In the genomic region with DNA sequence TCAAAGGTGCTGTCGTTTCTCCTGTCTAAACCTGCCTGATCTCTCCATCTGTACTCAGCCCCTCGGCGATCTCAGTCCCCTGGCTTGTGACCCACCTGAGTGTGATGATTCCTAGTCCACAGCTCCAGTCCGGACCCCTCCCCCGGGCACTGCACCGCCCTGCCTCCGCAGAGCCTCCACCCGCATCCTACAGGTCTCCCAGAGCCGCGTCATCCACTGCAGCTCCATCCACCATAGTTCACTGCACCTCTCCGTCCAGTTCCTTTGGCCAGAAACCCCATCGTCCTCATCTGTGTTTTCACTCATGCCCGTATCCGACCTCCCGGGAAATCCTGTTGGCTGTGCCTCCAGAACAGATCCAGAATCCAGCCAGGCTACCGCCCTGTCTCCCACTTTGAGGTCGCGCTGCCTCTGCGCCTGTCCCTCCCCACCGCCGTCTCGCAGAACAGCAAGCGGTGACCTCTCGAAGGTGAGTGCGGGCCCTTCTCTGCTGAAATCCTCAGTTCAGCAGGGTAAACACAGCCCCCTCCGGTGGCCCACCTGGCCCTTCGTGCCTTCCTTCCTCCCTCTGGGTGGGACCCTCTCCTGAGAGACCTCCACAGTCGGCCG, we compare ENCODE assay signal across 16 cellular contexts. TPM values are rescaled to one million over a fixed set of nuclear protein-coding genes. Genes with fewer than 3 reads are reported as not detected.
DNase-seq lines count a peak whose midpoint lies in the region; ATAC-seq and TF ChIP-seq lines count a peak whose summit lies in the region.
"Had no signal": no experiment of that assay in that cellular context is flagged by ENCODE, and none has a peak within 500 bp of the region (broad histone marks: within the 10 kb centered on the region; RNA-seq: fewer than 3 reads in every experiment).

No MANE protein-coding gene starts in this region.

- peaks cover 14% of the 10 kb centered on the region for H4K20me1 ChIP-seq in neural progenitor cell (ENCODE audit: low read depth)

- intact Hi-C loops in left ventricle myocardium inferior (cut with micrococcal nuclease) = no loop called here

- H3K27ac Mint-ChIP-seq in neural progenitor cell = peak overlapping the region; percentile 50
- H3K27ac Mint-ChIP-seq: B cell; CD4-positive, alpha-beta T cell had no signal

- H3K9ac ChIP-seq in neural progenitor cell = no peak overlapping the region

- no peak overlapping the region for H3K4me2 ChIP-seq in neural progenitor cell

- peaks cover 35% of the 10 kb centered on the region for H3K36me3 Mint-ChIP-seq in neural progenitor cell

- peak overlapping the region; percentile 32 for H3K4me3 ChIP-seq in left ventricle myocardium inferior
- no peak overlapping the region for H3K4me3 ChIP-seq in right atrium auricular region
- no peak overlapping the region for H3K4me3 ChIP-seq in WERI-Rb-1 (ENCODE audit: low read depth, low read length)
- no peak overlapping the region for H3K4me3 ChIP-seq in neural progenitor cell
- H3K4me3 ChIP-seq: HAP-1, K562 had no signal

- H3K4me3 Mint-ChIP-seq in neural progenitor cell = no peak overlapping the region
- H3K4me3 Mint-ChIP-seq: B cell; CD4-positive, alpha-beta T cell had no signal

- peaks cover 16% of the 10 kb centered on the region for H3K79me2 ChIP-seq in neural progenitor cell (ENCODE audit: low read depth)

- DNase-seq in left ventricle myocardium inferior (no peak), right atrium auricular region (ENCODE audit: low spot score) (no peak), WERI-Rb-1 (no peak), neural progenitor cell (ENCODE audit: low spot score) (no peak), germinal center (ENCODE audit: low spot score) (no peak), AG08396 (ENCODE audit: low spot score) (no peak)
- DNase-seq: ACHN; C1 segment of cervical spinal cord; CD4-positive, alpha-beta T cell; DMS79 treated with DMSO at 0.1 percent for 48 hours; EL; GOT3 had no signal

- H3K4me1 ChIP-seq in left ventricle myocardium inferior = no peaks in the 10 kb centered on the region
- no peaks in the 10 kb centered on the region for H3K4me1 ChIP-seq in right atrium auricular region
- no peaks in the 10 kb centered on the region for H3K4me1 ChIP-seq in neural progenitor cell
- H3K4me1 ChIP-seq: HAP-1 had no signal

- H2AFZ ChIP-seq in neural progenitor cell (replicated peaks) = no peak overlapping the region

- no peak for TF ChIP-seq CTCF in left ventricle myocardium inferior (IDR thresholded peaks at IDR 0.05; ENCODE audit: borderline replicate concordance)
- TF ChIP-seq CTCF in right atrium auricular region (IDR thresholded peaks at IDR 0.05) = no peak
- 0 out of 2 replicates have a peak, but pooled peaks have one; percentile 20 for TF ChIP-seq CTCF in WERI-Rb-1 (IDR thresholded peaks at IDR 0.05; ENCODE audit: low read depth, low read length)
- TF ChIP-seq CTCF in neural progenitor cell (IDR thresholded peaks at IDR 0.05) = no peak

- H3K27me3 Mint-ChIP-seq in neural progenitor cell (ENCODE audit: insufficient read depth, low read depth) = peaks cover 5% of the 10 kb centered on the region

- peaks cover 2% of the 10 kb centered on the region for H3K9me3 Mint-ChIP-seq in neural progenitor cell
- H3K9me3 Mint-ChIP-seq: CD4-positive, alpha-beta T cell had no signal

- H3K4me1 Mint-ChIP-seq in neural progenitor cell = peaks cover 2% of the 10 kb centered on the region

- H3K27me3 ChIP-seq in left ventricle myocardium inferior (ENCODE audit: low read depth) (peaks cover 53% of the 10 kb centered on the region), right atrium auricular region (no peaks in the 10 kb centered on the region), WERI-Rb-1 (ENCODE audit: insufficient read depth, low read depth, severe bottlenecking) (no peaks in the 10 kb centered on the region), neural progenitor cell (no peaks in the 10 kb centered on the region)

- H3K27ac ChIP-seq in left ventricle myocardium inferior (replicated peaks) (no peak overlapping the region), right atrium auricular region (no peak overlapping the region), WERI-Rb-1 (no peak overlapping the region), neural progenitor cell (no peak overlapping the region)

- ATAC-seq in HG03442 (IDR thresholded peaks at IDR 0.05; ENCODE audit: unreplicated experiment) = no peak
- ATAC-seq: K562 had no signal

- H3K36me3 ChIP-seq in left ventricle myocardium inferior (no peaks in the 10 kb centered on the region), right atrium auricular region (no peaks in the 10 kb centered on the region), WERI-Rb-1 (peaks cover 13% of the 10 kb centered on the region), neural progenitor cell (no peaks in the 10 kb centered on the region)
- H3K36me3 ChIP-seq: HAP-1 had no signal

- peaks cover 4% of the 10 kb centered on the region for H3F3A ChIP-seq in neural progenitor cell (ENCODE audit: low read depth)

- no peaks in the 10 kb centered on the region for H3K9me3 ChIP-seq in left ventricle myocardium inferior (replicated peaks)
- H3K9me3 ChIP-seq in right atrium auricular region = no peaks in the 10 kb centered on the region
- H3K9me3 ChIP-seq in WERI-Rb-1 (ENCODE audit: severe bottlenecking) = no peaks in the 10 kb centered on the region
- no peaks in the 10 kb centered on the region for H3K9me3 ChIP-seq in neural progenitor cell (ENCODE audit: low read depth)
- H3K9me3 ChIP-seq: HAP-1 had no signal

RNA-seq across cellular contexts. Expression of a gene that starts 51.9 kb away (rescaled TPM):
- 41.2 TPM for total RNA-seq in left ventricle myocardium inferior
- total RNA-seq in right atrium auricular region = 10 to 100 TPM; 17.1 to 21.6 TPM
- 40.4 and 59.2 TPM in 2 replicates for total RNA-seq in neural progenitor cell (ENCODE audit: low replicate concordance)
